ENCODE assay signal across 21 cellular contexts in the genomic region with DNA sequence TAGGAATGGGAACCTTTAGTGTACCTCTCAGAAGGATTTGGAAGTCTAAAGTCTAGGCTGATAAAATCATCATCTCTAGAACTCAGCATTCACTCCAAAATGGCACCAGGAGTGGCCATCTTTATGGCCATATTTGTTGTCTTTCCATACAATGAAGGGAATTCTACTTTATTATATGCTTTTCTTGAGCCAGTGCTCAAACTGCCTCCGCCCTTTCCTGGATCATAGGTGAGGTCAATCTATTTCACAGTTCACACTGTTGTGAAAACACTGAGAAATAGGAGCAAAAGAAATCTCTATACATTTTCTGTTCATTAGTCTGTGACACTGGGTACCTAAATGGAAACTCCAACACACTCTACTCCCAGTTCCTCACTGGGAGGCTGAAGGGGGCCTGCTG. TPM values are rescaled to one million over a fixed set of nuclear protein-coding genes. Genes with fewer than 3 reads are reported as not detected.
DNase-seq lines count a peak whose midpoint lies in the region; ATAC-seq and TF ChIP-seq lines count a peak whose summit lies in the region.
"Had no signal": no experiment of that assay in that cellular context is flagged by ENCODE, and none has a peak within 500 bp of the region (broad histone marks: within the 10 kb centered on the region; RNA-seq: fewer than 3 reads in every experiment).

No MANE protein-coding gene starts in this region.

- no peak for TF ChIP-seq CTCF in esophagus muscularis mucosa (IDR thresholded peaks at IDR 0.05)
- TF ChIP-seq CTCF in osteocyte (IDR thresholded peaks at IDR 0.05), result no peak
- TF ChIP-seq CTCF in ovary (IDR thresholded peaks at IDR 0.05), result no peak

- peak overlapping the region; percentile 6 for H3K27ac Mint-ChIP-seq in activated naive CD8-positive, alpha-beta T cell
- H3K27ac Mint-ChIP-seq in activated naive CD8-positive, alpha-beta T cell treated with anti-CD3 and anti-CD28 coated beads for 36 hours, result no peak overlapping the region
- H3K27ac Mint-ChIP-seq in memory B cell (peak overlapping the region; percentile 58), osteocyte (ENCODE audit: unreplicated experiment) (no peak overlapping the region)
- H3K27ac Mint-ChIP-seq: HFFc6 had no signal

- H3K27me3 ChIP-seq in esophagus muscularis mucosa (no peaks in the 10 kb centered on the region), ovary (no peaks in the 10 kb centered on the region)
- H3K27me3 ChIP-seq: BLaER1 had no signal

- H3K4me1 ChIP-seq in esophagus muscularis mucosa (peaks cover 0 to 6% (median 2%) of the 10 kb centered on the region in 4 donors), ovary (ENCODE audit: insufficient read depth) (peaks cover 1% of the 10 kb centered on the region)
- H3K4me1 ChIP-seq: BLaER1, HAP-1 had no signal

- no peak for DNase-seq in activated naive CD8-positive, alpha-beta T cell treated with anti-CD3 and anti-CD28 coated beads for 36 hours
- DNase-seq in esophagus muscularis mucosa (ENCODE audit: extremely low spot score) (peak; percentile 42), memory B cell (ENCODE audit: low spot score in 2 of 2) (no peak), osteocyte (ENCODE audit: extremely low spot score, unreplicated experiment) (peak; percentile 15), ovary (no peak), SK-N-DZ (ENCODE audit: low spot score) (no peak), NCI-H1436 (lab: John Stamatoyannopoulos, UW) (no peak)
- DNase-seq: Calu3; CD4-positive, CD25-positive, alpha-beta regulatory T cell; COR-L47; DMS53; DMS79 treated with DMSO at 0.1 percent for 48 hours; GF-D8; GOT3; HFFc6 had no signal

- H3K9me3 ChIP-seq in esophagus muscularis mucosa (no peaks in the 10 kb centered on the region), ovary (no peaks in the 10 kb centered on the region)
- H3K9me3 ChIP-seq: BLaER1, HAP-1 had no signal

- H3K9me3 Mint-ChIP-seq in activated naive CD8-positive, alpha-beta T cell (ENCODE audit: low read depth), result no peaks in the 10 kb centered on the region
- H3K9me3 Mint-ChIP-seq in activated naive CD8-positive, alpha-beta T cell treated with anti-CD3 and anti-CD28 coated beads for 36 hours, result no peaks in the 10 kb centered on the region
- H3K9me3 Mint-ChIP-seq in memory B cell (peaks cover 6% of the 10 kb centered on the region), osteocyte (ENCODE audit: unreplicated experiment) (no peaks in the 10 kb centered on the region)
- H3K9me3 Mint-ChIP-seq: CD4-positive, CD25-positive, alpha-beta regulatory T cell; HFFc6 had no signal

- H3K4me1 Mint-ChIP-seq in activated naive CD8-positive, alpha-beta T cell (ENCODE audit: low read depth), result peaks cover 4% of the 10 kb centered on the region
- peaks cover 4% of the 10 kb centered on the region for H3K4me1 Mint-ChIP-seq in activated naive CD8-positive, alpha-beta T cell treated with anti-CD3 and anti-CD28 coated beads for 36 hours
- peaks cover 13% of the 10 kb centered on the region for H3K4me1 Mint-ChIP-seq in memory B cell
- H3K4me1 Mint-ChIP-seq in osteocyte (ENCODE audit: unreplicated experiment), result no peaks in the 10 kb centered on the region

- H3K4me3 ChIP-seq in esophagus muscularis mucosa (no peak overlapping the region), ovary (no peak overlapping the region)
- H3K4me3 ChIP-seq: BLaER1, HAP-1 had no signal

- no peak overlapping the region for H3K4me3 Mint-ChIP-seq in activated naive CD8-positive, alpha-beta T cell
- H3K4me3 Mint-ChIP-seq in activated naive CD8-positive, alpha-beta T cell treated with anti-CD3 and anti-CD28 coated beads for 36 hours, result no peak overlapping the region
- H3K4me3 Mint-ChIP-seq in memory B cell (no peak overlapping the region), osteocyte (ENCODE audit: unreplicated experiment) (no peak overlapping the region)
- H3K4me3 Mint-ChIP-seq: B cell; CD4-positive, CD25-positive, alpha-beta regulatory T cell; HFFc6 had no signal

- no peak for TF ChIP-seq EP300 in esophagus muscularis mucosa (IDR thresholded peaks at IDR 0.05)
- TF ChIP-seq EP300 in ovary (IDR thresholded peaks at IDR 0.05), result no peak

- no peaks in the 10 kb centered on the region for H3K27me3 Mint-ChIP-seq in activated naive CD8-positive, alpha-beta T cell
- no peaks in the 10 kb centered on the region for H3K27me3 Mint-ChIP-seq in activated naive CD8-positive, alpha-beta T cell treated with anti-CD3 and anti-CD28 coated beads for 36 hours
- H3K27me3 Mint-ChIP-seq in memory B cell (no peaks in the 10 kb centered on the region), osteocyte (ENCODE audit: unreplicated experiment) (no peaks in the 10 kb centered on the region)
- H3K27me3 Mint-ChIP-seq: B cell; CD4-positive, CD25-positive, alpha-beta regulatory T cell had no signal

- H3K36me3 ChIP-seq in esophagus muscularis mucosa (peaks cover 0 to 26% (median 11%) of the 10 kb centered on the region in 4 donors), ovary (no peaks in the 10 kb centered on the region)
- H3K36me3 ChIP-seq: HAP-1 had no signal

- H3K27ac ChIP-seq in esophagus muscularis mucosa (replicated peaks in 1 of 4), result no peak overlapping the region
- no peak overlapping the region for H3K27ac ChIP-seq in ovary
- H3K27ac ChIP-seq: 22Rv1, BLaER1, C4-2B had no signal

- WGBS in esophagus muscularis mucosa, result 92% methylated on average over 1 of the region's 1 CpG
- WGBS in ovary, 3 donors, result 98 to 100% (median 100%) methylated on average over 1 of the region's 1 CpG

- H3K36me3 Mint-ChIP-seq in activated naive CD8-positive, alpha-beta T cell, result peaks cover 20% of the 10 kb centered on the region
- H3K36me3 Mint-ChIP-seq in activated naive CD8-positive, alpha-beta T cell treated with anti-CD3 and anti-CD28 coated beads for 36 hours, result peaks cover 20% of the 10 kb centered on the region
- H3K36me3 Mint-ChIP-seq in memory B cell (peaks cover 41% of the 10 kb centered on the region), osteocyte (ENCODE audit: unreplicated experiment) (peaks cover 19% of the 10 kb centered on the region)

- no peak for ATAC-seq in memory B cell (ENCODE audit: low read depth)

- no peak for TF ChIP-seq POLR2A in esophagus muscularis mucosa (IDR thresholded peaks at IDR 0.05; ENCODE audit: low read depth)
- no peak for TF ChIP-seq POLR2A in ovary (IDR thresholded peaks at IDR 0.05)

- intact Hi-C loops in esophagus muscularis mucosa (cut with DNase I) (no loop called here), ovary (cut with DNase I) (loop anchor here in 2 of 4 donors (5.0 to 10.0 kb wide), 3 partner anchors 97 to 382 kb away; a partner anchor contains a TSS)

RNA-seq across cellular contexts. Expression of a gene that starts 55.6 kb away (rescaled TPM):
- 10 to 100 TPM; 81.8 to 87.6 TPM for total RNA-seq in activated naive CD8-positive, alpha-beta T cell treated with anti-CD3 and anti-CD28 coated beads for 36 hours
- total RNA-seq in esophagus muscularis mucosa (10 to 100 TPM; 14.5 to 24.9 (median 18.8) TPM), osteocyte (23.6 and 24.1 TPM in 2 replicates), ovary (10 to 100 TPM; 18.4 to 24.5 (median 21.4) TPM)
- polyA plus RNA-seq in ovary, result 10 to 100 TPM; 21.6 to 46.1 TPM
- polyA plus RNA-seq in SK-N-DZ (2014; cell fraction: cytosol; rRNA removed), result not detected in 2 replicates
- polyA plus RNA-seq in SK-N-DZ (2014; cell fraction: nucleus; rRNA removed), result not detected in 2 replicates

Comparison
In these comparisons a context has a peak if more than half of its experiments do, and no peak if none do; other contexts are left out.
1. H3K27ac Mint-ChIP-seq: peak in activated naive CD8-positive, alpha-beta T cell (single experiment) and memory B cell (single experiment); none in activated naive CD8-positive, alpha-beta T cell treated with anti-CD3 and anti-CD28 coated beads for 36 hours (single experiment) and osteocyte (single experiment).
2. DNase-seq: peak in esophagus muscularis mucosa (single experiment) and osteocyte (single experiment); none in activated naive CD8-positive, alpha-beta T cell treated with anti-CD3 and anti-CD28 coated beads for 36 hours (single experiment), memory B cell (0 of 2), ovary (0 of 5), SK-N-DZ (single experiment) and NCI-H1436 (single experiment).